8 cellular contexts compared by ENCODE assay signal in genomic region chr22:22235564-22235963, GRCh38. TPM values are rescaled to one million over a fixed set of nuclear protein-coding genes. Genes with fewer than 3 reads are reported as not detected.
DNase-seq lines count a peak whose midpoint lies in the region; ATAC-seq and TF ChIP-seq lines count a peak whose summit lies in the region.

No MANE protein-coding gene starts in this region.

- ATAC-seq in RWPE2 (ENCODE audit: low read depth) (no peak), aorta (ENCODE audit: low FRiP score) (no peak)

- no peaks in the 10 kb centered on the region for H3K36me3 Mint-ChIP-seq in type B pancreatic cell

- H3K4me3 ChIP-seq in GM12875 (ENCODE audit: low read depth, low read length) (no peak overlapping the region), RWPE2 (ENCODE audit: severe bottlenecking) (no peak overlapping the region), ascending aorta (no peak overlapping the region), aorta (ENCODE audit: low read length in 2 of 2) (no peak overlapping the region)

- no peak overlapping the region for H3K27ac Mint-ChIP-seq in type B pancreatic cell

- no peaks in the 10 kb centered on the region for H3K27me3 ChIP-seq in RWPE2 (ENCODE audit: insufficient read depth, poor library complexity, severe bottlenecking)
- no peaks in the 10 kb centered on the region for H3K27me3 ChIP-seq in ascending aorta
- no peaks in the 10 kb centered on the region for H3K27me3 ChIP-seq in aorta (ENCODE audit: control insufficient read depth in 1 of 2, insufficient read depth in 2 of 2, low read length in 1 of 2)

- no peaks in the 10 kb centered on the region for H3K9me3 Mint-ChIP-seq in type B pancreatic cell

- H3K4me3 Mint-ChIP-seq in type B pancreatic cell: no peak overlapping the region

- H3K27ac ChIP-seq in RWPE2 (ENCODE audit: poor library complexity, severe bottlenecking) (no peak overlapping the region), ascending aorta (no peak overlapping the region), aorta (ENCODE audit: low read depth in 1 of 2, low read length in 2 of 2) (no peak overlapping the region)

- peaks cover 59% of the 10 kb centered on the region for H3K27me3 Mint-ChIP-seq in type B pancreatic cell

- no peaks in the 10 kb centered on the region for H3K4me1 Mint-ChIP-seq in type B pancreatic cell (ENCODE audit: unreplicated experiment)

- WGBS in aorta, 2 donors: 16 to 19% methylated on average over 2 of the region's 2 CpGs

- intact Hi-C loops in ascending aorta (cut with DNase I): no loop called here
- intact Hi-C loops in aorta (cut with DNase I): no loop called here

- H3K4me1 ChIP-seq in RWPE2 (ENCODE audit: insufficient read depth, poor library complexity, severe bottlenecking) (no peaks in the 10 kb centered on the region), ascending aorta (no peaks in the 10 kb centered on the region), aorta (ENCODE audit: control insufficient read depth in 1 of 2, insufficient read depth in 2 of 2, low read length in 2 of 2) (no peaks in the 10 kb centered on the region)

- peak; percentile 82 for TF ChIP-seq CTCF in GM12875 (IDR thresholded peaks at IDR 0.05; ENCODE audit: borderline replicate concordance, insufficient read depth, low read depth, low read length)
- peak; percentile 29 for TF ChIP-seq CTCF in RWPE2 (IDR thresholded peaks at IDR 0.05; ENCODE audit: poor library complexity, severe bottlenecking)
- TF ChIP-seq CTCF in type B pancreatic cell (conservative IDR thresholded peaks at IDR 0.05): peak; percentile 68
- no peak for TF ChIP-seq CTCF in ascending aorta (IDR thresholded peaks at IDR 0.05)

- H3K36me3 ChIP-seq in RWPE2 (ENCODE audit: low read depth) (no peaks in the 10 kb centered on the region), ascending aorta (no peaks in the 10 kb centered on the region), aorta (ENCODE audit: control insufficient read depth in 1 of 2, insufficient read depth in 2 of 2, low read length in 1 of 2) (no peaks in the 10 kb centered on the region)

- H3K9me3 ChIP-seq in RWPE2 (ENCODE audit: severe bottlenecking): no peaks in the 10 kb centered on the region
- no peaks in the 10 kb centered on the region for H3K9me3 ChIP-seq in ascending aorta
- no peaks in the 10 kb centered on the region for H3K9me3 ChIP-seq in aorta (ENCODE audit: control insufficient read depth, low read length)

- DNase-seq in RWPE2 (ENCODE audit: low spot score) (no peak), amniotic epithelial cell (ENCODE audit: low read depth) (peak; percentile 14), lung microvascular endothelial cell (ENCODE audit: low read depth in 2 of 2) (peak; percentile 42 to 45), type B pancreatic cell (ENCODE audit: extremely low spot score, unreplicated experiment) (no peak), GDM1 (lab: John Stamatoyannopoulos, UW) (no peak), ascending aorta (ENCODE audit: low spot score in 2 of 2) (no peak), aorta (no peak)

RNA-seq across cellular contexts. Expression of gene VPREB1, which starts 9.0 kb away (rescaled TPM):
- total RNA-seq in lung microvascular endothelial cell (not detected in 2 replicates), type B pancreatic cell (ENCODE audit: low replicate concordance) (not detected in 2 replicates), ascending aorta (not detected), aorta (not detected)
- polyA plus RNA-seq in aorta: not detected

Comparison
In these comparisons a context has a peak if more than half of its experiments do, and no peak if none do; other contexts are left out.
1. CTCF ChIP-seq: peak in GM12875 (single experiment), RWPE2 (single experiment) and type B pancreatic cell (single experiment); none in ascending aorta (0 of 3).
2. DNase-seq: peak in amniotic epithelial cell (single experiment) and lung microvascular endothelial cell (2 of 2); none in RWPE2 (single experiment), type B pancreatic cell (single experiment), GDM1 (single experiment), ascending aorta (0 of 2) and aorta (0 of 2).